1 cellular context compared by ENCODE assay signal in the genomic region with DNA sequence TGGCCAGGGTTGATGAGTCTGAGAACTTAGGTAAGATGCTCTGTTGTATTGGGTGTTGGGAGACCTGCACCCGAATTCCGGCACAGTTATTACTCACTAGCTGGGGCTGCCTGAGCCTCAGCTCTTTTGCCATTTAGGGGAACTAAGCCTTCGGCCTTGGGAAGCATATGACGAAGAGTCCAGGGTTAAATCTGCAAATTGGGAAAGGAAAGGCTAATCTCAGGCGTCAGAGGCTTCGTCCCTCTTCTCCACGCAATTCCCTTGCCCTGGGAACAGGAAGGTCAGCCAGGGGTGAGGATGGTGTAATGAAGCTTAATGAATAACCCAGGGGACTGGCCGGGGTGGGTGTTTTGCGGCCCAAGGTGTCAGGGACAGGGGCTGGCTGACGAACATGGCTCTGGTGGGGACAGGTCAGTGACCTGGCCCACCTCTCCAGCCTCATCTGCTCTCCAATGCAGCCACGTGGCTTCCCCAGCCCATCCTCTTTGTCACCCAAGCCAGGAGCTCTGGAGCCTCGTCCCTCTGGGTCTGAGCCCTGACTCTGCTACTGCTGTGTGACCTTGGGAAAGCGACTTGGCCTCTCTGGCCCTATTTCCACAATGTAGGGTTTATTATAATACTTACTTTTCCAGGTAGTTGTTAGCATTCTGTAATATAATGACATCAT.
A peak's percentile ranks its signal among the peaks of the same experiment; 100 is the strongest.
TF ChIP-seq lines count a peak whose summit lies in the region.

No MANE protein-coding gene starts in this region.

TF ChIP-seq in HepG2, 621 proteins besides CTCF, POLR2A, EP300 and RAD21 (continued from another document and continues in another):
- TF ChIP-seq, protein P1, sequence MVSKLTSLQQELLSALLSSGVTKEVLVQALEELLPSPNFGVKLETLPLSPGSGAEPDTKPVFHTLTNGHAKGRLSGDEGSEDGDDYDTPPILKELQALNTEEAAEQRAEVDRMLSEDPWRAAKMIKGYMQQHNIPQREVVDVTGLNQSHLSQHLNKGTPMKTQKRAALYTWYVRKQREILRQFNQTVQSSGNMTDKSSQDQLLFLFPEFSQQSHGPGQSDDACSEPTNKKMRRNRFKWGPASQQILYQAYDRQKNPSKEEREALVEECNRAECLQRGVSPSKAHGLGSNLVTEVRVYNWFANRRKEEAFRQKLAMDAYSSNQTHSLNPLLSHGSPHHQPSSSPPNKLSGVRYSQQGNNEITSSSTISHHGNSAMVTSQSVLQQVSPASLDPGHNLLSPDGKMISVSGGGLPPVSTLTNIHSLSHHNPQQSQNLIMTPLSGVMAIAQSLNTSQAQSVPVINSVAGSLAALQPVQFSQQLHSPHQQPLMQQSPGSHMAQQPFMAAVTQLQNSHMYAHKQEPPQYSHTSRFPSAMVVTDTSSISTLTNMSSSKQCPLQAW (CRISPR knock-in tag; IDR thresholded peaks at IDR 0.05) = peak; percentile 97
- TF ChIP-seq ZMYM3 (CRISPR knock-in tag; IDR thresholded peaks at IDR 0.05) = peak; percentile 99
- TF ChIP-seq ZZZ3 (CRISPR knock-in tag; IDR thresholded peaks at IDR 0.05; ENCODE audit: borderline replicate concordance) = no peak
- TF ChIP-seq ZNF138 (CRISPR knock-in tag; IDR thresholded peaks at IDR 0.05; ENCODE audit: low read depth) = no peak
- TF ChIP-seq RARA (CRISPR knock-in tag; IDR thresholded peaks at IDR 0.05) = peak; percentile 98
- no peak for TF ChIP-seq ZNF577 (CRISPR knock-in tag; IDR thresholded peaks at IDR 0.05; ENCODE audit: borderline replicate concordance, low read depth)
- TF ChIP-seq ZBTB21 (CRISPR knock-in tag; IDR thresholded peaks at IDR 0.05) = 0 out of 2 replicates have a peak, but pooled peaks have one; percentile 3
- TF ChIP-seq TEAD3 (CRISPR knock-in tag; optimal IDR thresholded peaks at IDR 0.05; ENCODE audit: borderline replicate concordance) = no peak
- no peak for TF ChIP-seq SNAI1 (CRISPR knock-in tag; IDR thresholded peaks at IDR 0.05; ENCODE audit: borderline replicate concordance)
- TF ChIP-seq, protein P2, sequence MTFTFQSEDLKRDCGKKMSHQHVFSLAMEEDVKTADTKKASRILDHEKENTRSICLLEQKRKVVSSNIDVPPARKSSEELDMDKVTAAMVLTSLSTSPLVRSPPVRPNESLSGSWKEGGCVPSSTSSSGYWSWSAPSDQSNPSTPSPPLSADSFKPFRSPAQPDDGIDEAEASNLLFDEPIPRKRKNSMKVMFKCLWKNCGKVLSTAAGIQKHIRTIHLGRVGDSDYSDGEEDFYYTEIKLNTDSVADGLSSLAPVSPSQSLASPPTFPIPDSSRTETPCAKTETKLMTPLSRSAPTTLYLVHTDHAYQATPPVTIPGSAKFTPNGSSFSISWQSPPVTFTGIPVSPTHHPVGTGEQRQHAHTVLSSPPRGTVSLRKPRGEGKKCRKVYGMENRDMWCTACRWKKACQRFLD (CRISPR knock-in tag; IDR thresholded peaks at IDR 0.05; ENCODE audit: borderline replicate concordance) = no peak
- no peak for TF ChIP-seq TRIM24 (CRISPR knock-in tag; IDR thresholded peaks at IDR 0.05)
- TF ChIP-seq TGIF2 (CRISPR knock-in tag; IDR thresholded peaks at IDR 0.05) = no peak
- TF ChIP-seq ELF1 (CRISPR knock-in tag; IDR thresholded peaks at IDR 0.05) = no peak
- no peak for TF ChIP-seq ATM (IDR thresholded peaks at IDR 0.05; ENCODE audit: borderline replicate concordance)
- TF ChIP-seq ZNF234 (CRISPR knock-in tag; conservative IDR thresholded peaks at IDR 0.05) = no peak
- TF ChIP-seq SAFB2 (CRISPR knock-in tag; IDR thresholded peaks at IDR 0.05; ENCODE audit: borderline replicate concordance, low read depth) = no peak
- TF ChIP-seq ZNF160 (CRISPR knock-in tag; IDR thresholded peaks at IDR 0.05) = no peak
- TF ChIP-seq ZFP37 (CRISPR knock-in tag; IDR thresholded peaks at IDR 0.05; ENCODE audit: borderline replicate concordance) = 0 out of 2 replicates have a peak, but pooled peaks have one; percentile 44
- TF ChIP-seq, protein P3, sequence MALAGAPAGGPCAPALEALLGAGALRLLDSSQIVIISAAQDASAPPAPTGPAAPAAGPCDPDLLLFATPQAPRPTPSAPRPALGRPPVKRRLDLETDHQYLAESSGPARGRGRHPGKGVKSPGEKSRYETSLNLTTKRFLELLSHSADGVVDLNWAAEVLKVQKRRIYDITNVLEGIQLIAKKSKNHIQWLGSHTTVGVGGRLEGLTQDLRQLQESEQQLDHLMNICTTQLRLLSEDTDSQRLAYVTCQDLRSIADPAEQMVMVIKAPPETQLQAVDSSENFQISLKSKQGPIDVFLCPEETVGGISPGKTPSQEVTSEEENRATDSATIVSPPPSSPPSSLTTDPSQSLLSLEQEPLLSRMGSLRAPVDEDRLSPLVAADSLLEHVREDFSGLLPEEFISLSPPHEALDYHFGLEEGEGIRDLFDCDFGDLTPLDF (CRISPR knock-in tag; IDR thresholded peaks at IDR 0.05) = no peak
- peak; percentile 49; the same call in 1 of the 2 replicates for TF ChIP-seq ARNTL (CRISPR knock-in tag; IDR thresholded peaks at IDR 0.05)
- TF ChIP-seq MTF2 (CRISPR knock-in tag; IDR thresholded peaks at IDR 0.05; ENCODE audit: borderline replicate concordance) = no peak
- no peak for TF ChIP-seq ZNF674 (CRISPR knock-in tag; IDR thresholded peaks at IDR 0.05; ENCODE audit: low read depth)
- no peak for TF ChIP-seq ETV6 (CRISPR knock-in tag; conservative IDR thresholded peaks at IDR 0.05)
- peak; percentile 62; the same call in 1 of the 2 replicates for TF ChIP-seq MEIS1 (CRISPR knock-in tag; IDR thresholded peaks at IDR 0.05; ENCODE audit: borderline replicate concordance)
- TF ChIP-seq SP4 (CRISPR knock-in tag; IDR thresholded peaks at IDR 0.05) = peak; percentile 33; the same call in 1 of the 2 replicates
- TF ChIP-seq, protein P4, sequence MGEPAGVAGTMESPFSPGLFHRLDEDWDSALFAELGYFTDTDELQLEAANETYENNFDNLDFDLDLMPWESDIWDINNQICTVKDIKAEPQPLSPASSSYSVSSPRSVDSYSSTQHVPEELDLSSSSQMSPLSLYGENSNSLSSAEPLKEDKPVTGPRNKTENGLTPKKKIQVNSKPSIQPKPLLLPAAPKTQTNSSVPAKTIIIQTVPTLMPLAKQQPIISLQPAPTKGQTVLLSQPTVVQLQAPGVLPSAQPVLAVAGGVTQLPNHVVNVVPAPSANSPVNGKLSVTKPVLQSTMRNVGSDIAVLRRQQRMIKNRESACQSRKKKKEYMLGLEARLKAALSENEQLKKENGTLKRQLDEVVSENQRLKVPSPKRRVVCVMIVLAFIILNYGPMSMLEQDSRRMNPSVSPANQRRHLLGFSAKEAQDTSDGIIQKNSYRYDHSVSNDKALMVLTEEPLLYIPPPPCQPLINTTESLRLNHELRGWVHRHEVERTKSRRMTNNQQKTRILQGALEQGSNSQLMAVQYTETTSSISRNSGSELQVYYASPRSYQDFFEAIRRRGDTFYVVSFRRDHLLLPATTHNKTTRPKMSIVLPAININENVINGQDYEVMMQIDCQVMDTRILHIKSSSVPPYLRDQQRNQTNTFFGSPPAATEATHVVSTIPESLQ (CRISPR knock-in tag; conservative IDR thresholded peaks at IDR 0.05) = no peak
- TF ChIP-seq MYNN (CRISPR knock-in tag; IDR thresholded peaks at IDR 0.05; ENCODE audit: low read depth) = no peak
- TF ChIP-seq ZNF777 (CRISPR knock-in tag; IDR thresholded peaks at IDR 0.05) = no peak
- no peak for TF ChIP-seq PRPF4 (IDR thresholded peaks at IDR 0.05; ENCODE audit: low read depth, low read length, poor library complexity, severe bottlenecking)
- TF ChIP-seq, protein P5, sequence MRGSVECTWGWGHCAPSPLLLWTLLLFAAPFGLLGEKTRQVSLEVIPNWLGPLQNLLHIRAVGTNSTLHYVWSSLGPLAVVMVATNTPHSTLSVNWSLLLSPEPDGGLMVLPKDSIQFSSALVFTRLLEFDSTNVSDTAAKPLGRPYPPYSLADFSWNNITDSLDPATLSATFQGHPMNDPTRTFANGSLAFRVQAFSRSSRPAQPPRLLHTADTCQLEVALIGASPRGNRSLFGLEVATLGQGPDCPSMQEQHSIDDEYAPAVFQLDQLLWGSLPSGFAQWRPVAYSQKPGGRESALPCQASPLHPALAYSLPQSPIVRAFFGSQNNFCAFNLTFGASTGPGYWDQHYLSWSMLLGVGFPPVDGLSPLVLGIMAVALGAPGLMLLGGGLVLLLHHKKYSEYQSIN (CRISPR knock-in tag; IDR thresholded peaks at IDR 0.05; ENCODE audit: borderline replicate concordance) = no peak
- no peak for TF ChIP-seq NFE2 (CRISPR knock-in tag; IDR thresholded peaks at IDR 0.05)
- peak; percentile 21; the same call in 1 of the 2 replicates for TF ChIP-seq ZNF350 (CRISPR knock-in tag; IDR thresholded peaks at IDR 0.05; ENCODE audit: borderline replicate concordance, low read depth)
- peak; percentile 44; the same call in 1 of the 2 replicates for TF ChIP-seq HDAC2 (CRISPR knock-in tag; IDR thresholded peaks at IDR 0.05)
- no peak for TF ChIP-seq ZFP62 (CRISPR knock-in tag; IDR thresholded peaks at IDR 0.05)
- no peak for TF ChIP-seq ELF4 (CRISPR knock-in tag; IDR thresholded peaks at IDR 0.05; ENCODE audit: borderline replicate concordance)
- TF ChIP-seq MAFG (CRISPR knock-in tag; IDR thresholded peaks at IDR 0.05) = no peak
- TF ChIP-seq MED13 (CRISPR knock-in tag; IDR thresholded peaks at IDR 0.05) = no peak
- TF ChIP-seq SP5 (CRISPR knock-in tag; IDR thresholded peaks at IDR 0.05; ENCODE audit: borderline replicate concordance, low read depth) = peak; percentile 48; the same call in 1 of the 2 replicates
- TF ChIP-seq CAMTA2 (CRISPR knock-in tag; IDR thresholded peaks at IDR 0.05; ENCODE audit: borderline replicate concordance) = no peak
- TF ChIP-seq, protein P6, sequence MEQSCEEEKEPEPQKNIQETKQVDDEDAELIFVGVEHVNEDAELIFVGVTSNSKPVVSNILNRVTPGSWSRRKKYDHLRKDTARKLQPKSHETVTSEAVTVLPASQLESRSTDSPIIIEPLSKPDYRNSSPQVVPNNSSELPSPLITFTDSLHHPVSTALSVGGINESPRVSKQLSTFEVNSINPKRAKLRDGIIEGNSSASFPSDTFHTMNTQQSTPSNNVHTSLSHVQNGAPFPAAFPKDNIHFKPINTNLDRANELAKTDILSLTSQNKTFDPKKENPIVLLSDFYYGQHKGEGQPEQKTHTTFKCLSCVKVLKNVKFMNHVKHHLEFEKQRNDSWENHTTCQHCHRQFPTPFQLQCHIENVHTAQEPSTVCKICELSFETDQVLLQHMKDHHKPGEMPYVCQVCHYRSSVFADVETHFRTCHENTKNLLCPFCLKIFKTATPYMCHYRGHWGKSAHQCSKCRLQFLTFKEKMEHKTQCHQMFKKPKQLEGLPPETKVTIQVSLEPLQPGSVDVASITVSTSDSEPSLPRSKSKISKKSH (CRISPR knock-in tag; IDR thresholded peaks at IDR 0.05; ENCODE audit: borderline replicate concordance) = no peak
- TF ChIP-seq, protein P7, sequence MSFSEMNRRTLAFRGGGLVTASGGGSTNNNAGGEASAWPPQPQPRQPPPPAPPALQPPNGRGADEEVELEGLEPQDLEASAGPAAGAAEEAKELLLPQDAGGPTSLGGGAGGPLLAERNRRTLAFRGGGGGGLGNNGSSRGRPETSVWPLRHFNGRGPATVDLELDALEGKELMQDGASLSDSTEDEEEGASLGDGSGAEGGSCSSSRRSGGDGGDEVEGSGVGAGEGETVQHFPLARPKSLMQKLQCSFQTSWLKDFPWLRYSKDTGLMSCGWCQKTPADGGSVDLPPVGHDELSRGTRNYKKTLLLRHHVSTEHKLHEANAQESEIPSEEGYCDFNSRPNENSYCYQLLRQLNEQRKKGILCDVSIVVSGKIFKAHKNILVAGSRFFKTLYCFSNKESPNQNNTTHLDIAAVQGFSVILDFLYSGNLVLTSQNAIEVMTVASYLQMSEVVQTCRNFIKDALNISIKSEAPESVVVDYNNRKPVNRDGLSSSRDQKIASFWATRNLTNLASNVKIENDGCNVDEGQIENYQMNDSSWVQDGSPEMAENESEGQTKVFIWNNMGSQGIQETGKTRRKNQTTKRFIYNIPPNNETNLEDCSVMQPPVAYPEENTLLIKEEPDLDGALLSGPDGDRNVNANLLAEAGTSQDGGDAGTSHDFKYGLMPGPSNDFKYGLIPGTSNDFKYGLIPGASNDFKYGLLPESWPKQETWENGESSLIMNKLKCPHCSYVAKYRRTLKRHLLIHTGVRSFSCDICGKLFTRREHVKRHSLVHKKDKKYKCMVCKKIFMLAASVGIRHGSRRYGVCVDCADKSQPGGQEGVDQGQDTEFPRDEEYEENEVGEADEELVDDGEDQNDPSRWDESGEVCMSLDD (CRISPR knock-in tag; IDR thresholded peaks at IDR 0.05; ENCODE audit: borderline replicate concordance) = no peak
- TF ChIP-seq, protein P8, sequence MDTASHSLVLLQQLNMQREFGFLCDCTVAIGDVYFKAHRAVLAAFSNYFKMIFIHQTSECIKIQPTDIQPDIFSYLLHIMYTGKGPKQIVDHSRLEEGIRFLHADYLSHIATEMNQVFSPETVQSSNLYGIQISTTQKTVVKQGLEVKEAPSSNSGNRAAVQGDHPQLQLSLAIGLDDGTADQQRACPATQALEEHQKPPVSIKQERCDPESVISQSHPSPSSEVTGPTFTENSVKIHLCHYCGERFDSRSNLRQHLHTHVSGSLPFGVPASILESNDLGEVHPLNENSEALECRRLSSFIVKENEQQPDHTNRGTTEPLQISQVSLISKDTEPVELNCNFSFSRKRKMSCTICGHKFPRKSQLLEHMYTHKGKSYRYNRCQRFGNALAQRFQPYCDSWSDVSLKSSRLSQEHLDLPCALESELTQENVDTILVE (CRISPR knock-in tag; IDR thresholded peaks at IDR 0.05) = no peak
- no peak for TF ChIP-seq KDM6A (CRISPR knock-in tag; IDR thresholded peaks at IDR 0.05; ENCODE audit: low read depth)
- TF ChIP-seq, protein P9, sequence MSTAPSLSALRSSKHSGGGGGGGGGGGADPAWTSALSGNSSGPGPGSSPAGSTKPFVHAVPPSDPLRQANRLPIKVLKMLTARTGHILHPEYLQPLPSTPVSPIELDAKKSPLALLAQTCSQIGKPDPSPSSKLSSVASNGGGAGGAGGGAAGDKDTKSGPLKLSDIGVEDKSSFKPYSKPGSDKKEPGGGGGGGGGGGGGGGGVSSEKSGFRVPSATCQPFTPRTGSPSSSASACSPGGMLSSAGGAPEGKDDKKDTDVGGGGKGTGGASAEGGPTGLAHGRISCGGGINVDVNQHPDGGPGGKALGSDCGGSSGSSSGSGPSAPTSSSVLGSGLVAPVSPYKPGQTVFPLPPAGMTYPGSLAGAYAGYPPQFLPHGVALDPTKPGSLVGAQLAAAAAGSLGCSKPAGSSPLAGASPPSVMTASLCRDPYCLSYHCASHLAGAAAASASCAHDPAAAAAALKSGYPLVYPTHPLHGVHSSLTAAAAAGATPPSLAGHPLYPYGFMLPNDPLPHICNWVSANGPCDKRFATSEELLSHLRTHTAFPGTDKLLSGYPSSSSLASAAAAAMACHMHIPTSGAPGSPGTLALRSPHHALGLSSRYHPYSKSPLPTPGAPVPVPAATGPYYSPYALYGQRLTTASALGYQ (CRISPR knock-in tag; IDR thresholded peaks at IDR 0.05) = 0 out of 2 replicates have a peak, but pooled peaks have one; percentile 33
- peak; percentile 96 for TF ChIP-seq RXRA (CRISPR knock-in tag; IDR thresholded peaks at IDR 0.05)
- TF ChIP-seq ZNF484 (CRISPR knock-in tag; IDR thresholded peaks at IDR 0.05; ENCODE audit: borderline replicate concordance, low read depth) = no peak
- TF ChIP-seq ZNF501 (CRISPR knock-in tag; IDR thresholded peaks at IDR 0.05) = no peak
